Comparison of ENCODE assay signal across 28 cellular contexts in genomic region chr5:156256644-156257043, GRCh38.
"Had no signal": no experiment of that assay in that cellular context is flagged by ENCODE, and none has a peak within 500 bp of the region (broad histone marks: within the 10 kb centered on the region; RNA-seq: fewer than 3 reads in every experiment).

No MANE protein-coding gene starts in this region.

- H3K27me3 ChIP-seq: neural progenitor cell, ovary, spleen, suprapubic skin, testis, tibial artery, transverse colon, upper lobe of right lung, uterus had no signal

- DNase-seq: natural killer cell; occipital lobe; ovary; posterior cingulate gyrus; psoas muscle; right cardiac atrium; spleen; stimulated activated CD4-positive, alpha-beta T cell treated with anti-CD3 and anti-CD28 coated beads, Interleukin-12 subunit alpha, Interleukin-12 subunit beta, amount 100 ng/mL, for 4 hours; stimulated activated CD4-positive, alpha-beta T cell treated with anti-CD3 and anti-CD28 coated beads, Interleukin-1b, Interleukin-23, amount 100 ng/mL, for 48 hours; stimulated activated CD4-positive, alpha-beta T cell treated with anti-CD3 and anti-CD28 coated beads, Interleukin-4, amount 100 ng/mL, for 1 hour; stimulated activated CD4-positive, alpha-beta T cell treated with anti-CD3 and anti-CD28 coated beads, Interleukin-4, amount 100 ng/mL, for 4 hours; stimulated activated CD8-positive, alpha-beta memory T cell treated with anti-CD3 and anti-CD28 coated beads, Interleukin-4, amount 100 ng/mL, for 48 hours; stimulated activated naive CD4-positive, alpha-beta T cell; stimulated activated naive CD8-positive, alpha-beta T cell treated with anti-CD3 and anti-CD28 coated beads, Interleukin-15, amount 100 ng/mL, for 72 hours; stimulated activated naive CD8-positive, alpha-beta T cell treated with anti-CD3 and anti-CD28 coated beads, Interleukin-15, Interleukin-2, amounts not matched to agents 100 U/mL and 50 U/mL, for 24 hours; substantia nigra; testis; tibial artery; transverse colon; upper lobe of right lung; uterus had no signal

- H2AFZ ChIP-seq: neural progenitor cell, parathyroid adenoma had no signal

- H3K4me3 ChIP-seq: neural progenitor cell, ovary, psoas muscle, skin epidermis, smooth muscle cell, spleen, suprapubic skin, testis, tibial artery, transverse colon, upper lobe of right lung, uterus had no signal

- H3K9me3 ChIP-seq: ovary, psoas muscle, spleen, suprapubic skin, testis, tibial artery, transverse colon, upper lobe of right lung, uterus had no signal

- H3K9ac ChIP-seq: neural progenitor cell, parathyroid adenoma had no signal

- ATAC-seq: natural killer cell; psoas muscle; right cardiac atrium; sciatic nerve; stimulated activated memory B cell treated with anti-CD40 and anti-IgM and Interleukin-4, amounts not matched to agents 10 μg/mL and 1 μg/mL and 100 μg/mL, for 72 hours; stimulated activated naive CD8-positive, alpha-beta T cell treated with anti-CD3 and anti-CD28 coated beads, Interleukin-15, amount 100 ng/mL, for 72 hours; stimulated activated naive CD8-positive, alpha-beta T cell treated with anti-CD3 and anti-CD28 coated beads, Interleukin-15, Interleukin-2, amounts not matched to agents 100 U/mL and 50 U/mL, for 24 hours; upper lobe of right lung had no signal

- H3K79me2 ChIP-seq: parathyroid adenoma had no signal

- H3K27ac ChIP-seq: neural progenitor cell, ovary, parathyroid adenoma, psoas muscle, skin epidermis, spleen, suprapubic skin, testis, tibial artery, transverse colon, upper lobe of right lung, uterus had no signal

- H3K4me1 ChIP-seq: neural progenitor cell, parathyroid adenoma, psoas muscle, spleen, suprapubic skin, testis, tibial artery, transverse colon, upper lobe of right lung, uterus had no signal

- H3K36me3 ChIP-seq: neural progenitor cell, ovary, spleen, suprapubic skin, tibial artery, transverse colon, upper lobe of right lung, uterus had no signal

- H3K4me2 ChIP-seq: neural progenitor cell, smooth muscle cell had no signal
